14 cellular contexts compared by ENCODE assay signal in the genomic region with DNA sequence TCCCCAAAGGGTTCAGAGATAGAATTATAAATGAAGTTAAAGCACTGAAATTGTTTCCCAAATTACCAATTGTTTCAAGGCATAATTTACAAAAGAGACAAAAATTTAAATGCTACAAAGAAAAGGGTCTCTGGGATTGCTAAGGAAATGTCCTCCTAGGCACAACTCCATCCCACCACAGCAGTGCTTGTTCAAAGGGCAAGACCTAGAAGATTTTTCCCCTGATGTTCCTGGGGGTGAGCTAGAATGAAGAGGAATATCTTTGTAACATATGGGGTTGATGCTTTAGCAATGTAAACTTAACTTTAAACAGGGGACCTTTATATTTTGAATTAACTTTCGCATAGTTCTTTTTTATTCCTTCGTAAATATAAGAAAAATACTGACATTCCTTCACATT. TPM values are rescaled to one million over a fixed set of nuclear protein-coding genes. Genes with fewer than 3 reads are reported as not detected.
DNase-seq lines count a peak whose midpoint lies in the region; ATAC-seq and TF ChIP-seq lines count a peak whose summit lies in the region.
"Had no signal": no experiment of that assay in that cellular context is flagged by ENCODE, and none has a peak within 500 bp of the region (broad histone marks: within the 10 kb centered on the region; RNA-seq: fewer than 3 reads in every experiment).

No MANE protein-coding gene starts in this region.

- no peak for TF ChIP-seq POLR2A in erythroblast (IDR thresholded peaks at IDR 0.05; ENCODE audit: low read length)

- peaks cover 21 to 41% of the 10 kb centered on the region in 2 donors for H3K36me3 Mint-ChIP-seq in activated T-cell treated with anti-CD3 and anti-CD28 coated beads, Interleukin-2, amount 50 U/mL, for 72 hours (ENCODE audit: insufficient read depth in 2 of 2)

- peaks cover 66% of the 10 kb centered on the region for H3K4me1 Mint-ChIP-seq in activated T-cell treated with anti-CD3 and anti-CD28 coated beads, Interleukin-2, amount 50 U/mL, for 72 hours (ENCODE audit: low read depth)

- no peak for ATAC-seq in activated T-cell treated with anti-CD3 and anti-CD28 coated beads, Interleukin-2, amount 50 U/mL, for 72 hours (replicated peaks in 1 of 2)
- no peak for ATAC-seq in GM18867 (IDR thresholded peaks at IDR 0.05; ENCODE audit: unreplicated experiment)
- ATAC-seq: left colon had no signal

- no peaks in the 10 kb centered on the region for H3K9me3 Mint-ChIP-seq in activated T-cell treated with anti-CD3 and anti-CD28 coated beads, Interleukin-2, amount 50 U/mL, for 72 hours

- H3K9ac ChIP-seq in subcutaneous abdominal adipose tissue (ENCODE audit: low read length in 5 of 5) = peak overlapping the region in 1 of 5 donors; percentile 52

- DNase-seq in activated T-cell treated with anti-CD3 and anti-CD28 coated beads, Interleukin-2, amount 50 U/mL, for 72 hours = no peak
- DNase-seq in activated T-cell treated with anti-CD3 and anti-CD28 coated beads for 4 hours (no peak), OCI-M1 (lab: John Stamatoyannopoulos, UW) (peak; percentile 65), erythroblast (lab: John Stamatoyannopoulos, UW) (peak; percentile 41 to 43), SJCRH30 (no peak), DMS79 treated with DMSO at 0.1 percent for 48 hours (lab: John Stamatoyannopoulos, UW) (no peak)
- DNase-seq: activated CD4-positive, alpha-beta T cell treated with anti-CD3 and anti-CD28 coated beads, Interleukin-2, amount 50 U/mL, for 48 hours; left colon; NCI-H2171 treated with DMSO at 0.1 percent for 48 hours; retina; SHP77 had no signal

- H3K4me3 ChIP-seq in subcutaneous abdominal adipose tissue (ENCODE audit: low read depth in 1 of 5, low read length in 5 of 5) (peak overlapping the region in 3 of 5 donors; percentile 40 to 56 (median 41)), SJCRH30 (no peak overlapping the region)

- no peaks in the 10 kb centered on the region for H3K9me3 ChIP-seq in subcutaneous abdominal adipose tissue (ENCODE audit: control insufficient read depth in 5 of 5, low read length in 5 of 5)
- no peaks in the 10 kb centered on the region for H3K9me3 ChIP-seq in SJCRH30 (replicated peaks)

- peak overlapping the region; percentile 91 to 97 for H3K4me3 Mint-ChIP-seq in activated T-cell treated with anti-CD3 and anti-CD28 coated beads, Interleukin-2, amount 50 U/mL, for 72 hours

- no peaks in the 10 kb centered on the region for H3K27me3 Mint-ChIP-seq in activated T-cell treated with anti-CD3 and anti-CD28 coated beads, Interleukin-2, amount 50 U/mL, for 72 hours (ENCODE audit: low read depth)

- peaks cover 0 to 23% (median 5%) of the 10 kb centered on the region in 5 donors for H3K4me1 ChIP-seq in subcutaneous abdominal adipose tissue (ENCODE audit: control insufficient read depth in 5 of 5, insufficient read depth in 5 of 5, low read length in 5 of 5)
- H3K4me1 ChIP-seq in SJCRH30 = no peaks in the 10 kb centered on the region

- H3K36me3 ChIP-seq in subcutaneous abdominal adipose tissue (ENCODE audit: control insufficient read depth in 5 of 5, insufficient read depth in 5 of 5, low read length in 5 of 5) (no peaks in the 10 kb centered on the region), SJCRH30 (no peaks in the 10 kb centered on the region)

- H3K27ac ChIP-seq in subcutaneous abdominal adipose tissue (ENCODE audit: low read depth, low read length) = no peak overlapping the region
- H3K27ac ChIP-seq in SJCRH30 = no peak overlapping the region

- peak overlapping the region; percentile 93 for H3K27ac Mint-ChIP-seq in activated T-cell treated with anti-CD3 and anti-CD28 coated beads, Interleukin-2, amount 50 U/mL, for 72 hours

- no peaks in the 10 kb centered on the region for H3K27me3 ChIP-seq in subcutaneous abdominal adipose tissue (ENCODE audit: control insufficient read depth in 5 of 5, insufficient read depth in 4 of 5, low read length in 5 of 5)
- no peaks in the 10 kb centered on the region for H3K27me3 ChIP-seq in SJCRH30

RNA-seq across cellular contexts. Expression of a gene that starts 1.6 kb away (rescaled TPM):
- total RNA-seq in activated T-cell treated with anti-CD3 and anti-CD28 coated beads, Interleukin-2, amount 50 U/mL, for 72 hours = 100 to 1,000 TPM; 834 to 955 TPM
- not detected in 2 replicates for total RNA-seq in SJCRH30 (2014; rRNA removed; shearing (Covaris generic))

RNA-seq across cellular contexts. Expression of a gene that starts 31.3 kb away (rescaled TPM):
- total RNA-seq in activated T-cell treated with anti-CD3 and anti-CD28 coated beads, Interleukin-2, amount 50 U/mL, for 72 hours = 1 to 10 TPM; 1.0 to 2.5 TPM
- 0.06 TPM in 1 of 2 replicates, not detected in the other for total RNA-seq in SJCRH30 (2014; rRNA removed; shearing (Covaris generic))
- total RNA-seq: fibroblast of villous mesenchyme, left colon had no signal

Comparison
In these comparisons a context has a peak if more than half of its experiments do, and no peak if none do; other contexts are left out.
1. DNase-seq: peak in OCI-M1 (single experiment) and erythroblast (2 of 2); none in activated T-cell treated with anti-CD3 and anti-CD28 coated beads, Interleukin-2, amount 50 U/mL, for 72 hours (0 of 2), activated T-cell treated with anti-CD3 and anti-CD28 coated beads for 4 hours (single experiment), SJCRH30 (0 of 2) and DMS79 treated with DMSO at 0.1 percent for 48 hours (single experiment).
2. RNA of a gene that starts 1.6 kb away (total RNA-seq): 834 to 955 TPM in activated T-cell treated with anti-CD3 and anti-CD28 coated beads, Interleukin-2, amount 50 U/mL, for 72 hours; not detected in SJCRH30; every median in the first group is over 100 times any median in the second.